In genomic region chr16:57271063-57271345, GRCh38 we compare ENCODE assay signal across 25 cellular contexts. TPM values are rescaled to one million over a fixed set of nuclear protein-coding genes. Genes with fewer than 3 reads are reported as not detected.
A peak's percentile ranks its signal among the peaks of the same experiment; 100 is the strongest.
DNase-seq lines count a peak whose midpoint lies in the region; ATAC-seq, FAIRE-seq and TF ChIP-seq lines count a peak whose summit lies in the region.
"Had no signal": no experiment of that assay in that cellular context is flagged by ENCODE, and none has a peak within 500 bp of the region (broad histone marks: within the 10 kb centered on the region; RNA-seq: fewer than 3 reads in every experiment).

No MANE protein-coding gene starts in this region.

- H3K27ac ChIP-seq in kidney (ENCODE audit: low read depth in 2 of 2, low read length in 2 of 2) = no peak overlapping the region
- no peak overlapping the region for H3K27ac ChIP-seq in osteoblast (ENCODE audit: low read depth, low read length)
- H3K27ac ChIP-seq: C4-2B had no signal

- no peak for FAIRE-seq in kidney (lab: Jason Lieb, UNC)
- FAIRE-seq: D721Med, H1, HTR-8/SVneo had no signal

- in situ Hi-C loops in GM13976 (cut with MboI; ENCODE audit: low sequenced_read_pairs, unreplicated experiment) = no loop called here

- H2AFZ ChIP-seq in osteoblast (ENCODE audit: low read length) = no peak overlapping the region

- DNase-seq in left cardiac atrium (peak; percentile 3), cardiac septum (ENCODE audit: low spot score) (no peak), kidney (peak; percentile 8), osteoblast (ENCODE audit: insufficient read length, low spot score, missing footprints) (peak; percentile 11), GM13976 (ENCODE audit: low spot score) (no peak), cerebellar cortex (ENCODE audit: low spot score) (no peak)
- DNase-seq: AML-193; DMS53; GDM1; NCI-H1105; NCI-H2029 treated with DMSO at 0.1 percent for 48 hours; NCI-H2171; NCI-H345; NCI-H524; NCI-H774; NK-92 treated with Interleukin-12 subunit alpha and Interleukin-12 subunit beta, amount 100 ng/mL, for 24 hours had no signal

- no peaks in the 10 kb centered on the region for H4K20me1 ChIP-seq in osteoblast (ENCODE audit: insufficient read depth, low read length)

- no peak overlapping the region for H3K9ac ChIP-seq in kidney (ENCODE audit: low read length in 2 of 2)

- no peak for TF ChIP-seq CTCF in kidney (IDR thresholded peaks at IDR 0.05; ENCODE audit: borderline replicate concordance, extremely low read depth, insufficient read depth)
- no peak for TF ChIP-seq CTCF in osteoblast (IDR thresholded peaks at IDR 0.05; ENCODE audit: extremely low read depth, low read depth, low read length)
- TF ChIP-seq CTCF in GM13976 (IDR thresholded peaks at IDR 0.05; ENCODE audit: borderline replicate concordance, control extremely low read depth, extremely low read depth, insufficient read depth, missing control alignments) = no peak

- no peaks in the 10 kb centered on the region for H3K36me3 ChIP-seq in kidney (ENCODE audit: control insufficient read depth in 1 of 2, insufficient read depth in 2 of 2, low read length in 2 of 2)
- no peaks in the 10 kb centered on the region for H3K36me3 ChIP-seq in osteoblast (ENCODE audit: insufficient read depth, low read length)
- H3K36me3 ChIP-seq: Peyer's patch had no signal

- intact Hi-C loops in left cardiac atrium (cut with DNase I) = no loop called here
- intact Hi-C loops in cardiac septum (cut with DNase I) = no loop called here
- intact Hi-C loops in kidney (cut with DNase I) = no loop called here

- H3K27me3 ChIP-seq in osteoblast (ENCODE audit: insufficient read depth, low read length) = peaks cover 3% of the 10 kb centered on the region
- H3K27me3 ChIP-seq: Peyer's patch had no signal

- no peak for ATAC-seq in left cardiac atrium
- no peak for ATAC-seq in activated CD4-positive, CD25-positive, alpha-beta regulatory T cell treated with anti-CD3 and anti-CD28 coated beads, Interleukin-2, amount 50 U/mL, for 24 hours
- no peak for ATAC-seq in GM21576 (IDR thresholded peaks at IDR 0.05; ENCODE audit: unreplicated experiment)
- ATAC-seq: Right ventricle myocardium inferior had no signal

- no peaks in the 10 kb centered on the region for H3K79me2 ChIP-seq in osteoblast (ENCODE audit: insufficient read depth, low read length)

- H3K9me3 ChIP-seq in kidney (ENCODE audit: control insufficient read depth in 1 of 2, low read length in 2 of 2) (no peaks in the 10 kb centered on the region), osteoblast (ENCODE audit: low read depth, low read length) (no peaks in the 10 kb centered on the region)
- H3K9me3 ChIP-seq: Peyer's patch had no signal

- H3K4me3 ChIP-seq in kidney (ENCODE audit: low read length in 2 of 2) (no peak overlapping the region), osteoblast (ENCODE audit: insufficient read depth, low read length) (no peak overlapping the region)
- H3K4me3 ChIP-seq: Peyer's patch had no signal

- no peak overlapping the region for H3K4me2 ChIP-seq in osteoblast (ENCODE audit: insufficient read depth, low read length)

- H3K4me1 ChIP-seq in kidney (ENCODE audit: control insufficient read depth in 1 of 2, insufficient read depth in 1 of 2, low read depth in 1 of 2, low read length in 2 of 2) (peaks cover 16 to 27% of the 10 kb centered on the region in 2 donors), osteoblast (ENCODE audit: insufficient read depth, low read length) (no peaks in the 10 kb centered on the region)

RNA-seq across cellular contexts. Expression of gene PLLP, which starts 13.5 kb away (rescaled TPM):
- 1 to 10 TPM; 5.0 to 8.2 TPM for total RNA-seq in left cardiac atrium
- total RNA-seq in cardiac septum = 1.2 TPM
- 64.4 TPM for total RNA-seq in kidney
- 83.8 TPM for polyA plus RNA-seq in kidney (ENCODE audit: insufficient read depth, low read depth, low replicate concordance)
- total RNA-seq in osteoblast = under 0.01 TPM in 2 replicates
- total RNA-seq: A172 had no signal

RNA-seq across cellular contexts. Expression of gene ARL2BP, which starts 25.9 kb away (rescaled TPM):
- total RNA-seq in left cardiac atrium (10 to 100 TPM; 52.3 to 60.3 TPM), cardiac septum (41.5 TPM), kidney (61.5 TPM), osteoblast (85.8 and 88.4 TPM in 2 replicates)
- polyA plus RNA-seq in kidney (ENCODE audit: insufficient read depth, low read depth, low replicate concordance) = 53.9 TPM

Comparison
In these comparisons a context has a peak if more than half of its experiments do, and no peak if none do; other contexts are left out.
1. DNase-seq: peak in left cardiac atrium (single experiment), kidney (single experiment) and osteoblast (single experiment); none in cardiac septum (single experiment), GM13976 (single experiment) and cerebellar cortex (single experiment).